ENCODE assay signal across 8 cellular contexts in genomic region chr9:126327750-126328120, GRCh38. TPM values are rescaled to one million over a fixed set of nuclear protein-coding genes. Genes with fewer than 3 reads are reported as not detected.
DNase-seq lines count a peak whose midpoint lies in the region; ATAC-seq and TF ChIP-seq lines count a peak whose summit lies in the region.

No MANE protein-coding gene starts in this region.

- H3K9me3 ChIP-seq in suprapubic skin = no peaks in the 10 kb centered on the region

- H3K4me1 ChIP-seq in suprapubic skin = peaks cover 34% of the 10 kb centered on the region

- no peak overlapping the region for H3K27ac ChIP-seq in suprapubic skin

- peak overlapping the region; percentile 65 for H3K4me3 Mint-ChIP-seq in activated CD4-positive, alpha-beta T cell treated with anti-CD3 and anti-CD28 coated beads, Interleukin-2, amount 10 ng/mL, durations not matched to agents 7 days and 5 days
- peak overlapping the region; percentile 83 for H3K4me3 Mint-ChIP-seq in activated naive CD8-positive, alpha-beta T cell treated with anti-CD3 and anti-CD28 coated beads for 36 hours

- peaks cover 7% of the 10 kb centered on the region for H3K9me3 Mint-ChIP-seq in activated CD4-positive, alpha-beta T cell treated with anti-CD3 and anti-CD28 coated beads, Interleukin-2, amount 10 ng/mL, durations not matched to agents 7 days and 5 days
- H3K9me3 Mint-ChIP-seq in activated naive CD8-positive, alpha-beta T cell treated with anti-CD3 and anti-CD28 coated beads for 36 hours = peaks cover 8% of the 10 kb centered on the region

- H3K36me3 Mint-ChIP-seq in activated CD4-positive, alpha-beta T cell treated with anti-CD3 and anti-CD28 coated beads, Interleukin-2, amount 10 ng/mL, durations not matched to agents 7 days and 5 days (ENCODE audit: low read depth) = no peaks in the 10 kb centered on the region
- H3K36me3 Mint-ChIP-seq in activated naive CD8-positive, alpha-beta T cell treated with anti-CD3 and anti-CD28 coated beads for 36 hours = peaks cover 7% of the 10 kb centered on the region

- no peak for TF ChIP-seq EP300 in suprapubic skin (IDR thresholded peaks at IDR 0.05)

- no peaks in the 10 kb centered on the region for H3K27me3 ChIP-seq in suprapubic skin

- ATAC-seq in GM21515 (IDR thresholded peaks at IDR 0.05; ENCODE audit: unreplicated experiment) = no peak

- DNase-seq in activated CD4-positive, alpha-beta T cell treated with anti-CD3 and anti-CD28 coated beads, Interleukin-2, amount 10 ng/mL, durations not matched to agents 7 days and 5 days = no peak
- DNase-seq in activated CD4-positive, alpha-beta T cell treated with anti-CD3 and anti-CD28 coated beads, Interleukin-2, amount 50 U/mL, for 4 hours = no peak
- DNase-seq in activated naive CD8-positive, alpha-beta T cell treated with anti-CD3 and anti-CD28 coated beads for 36 hours = peak; percentile 8
- DNase-seq in medulla oblongata (ENCODE audit: extremely low spot score) = peak; percentile 69
- peak in 1 of 2 donors; percentile 38 for DNase-seq in suprapubic skin (ENCODE audit: low spot score in 2 of 2)
- DNase-seq in NCI-H1694 (lab: John Stamatoyannopoulos, UW) = no peak
- DNase-seq in cerebellar cortex (ENCODE audit: low spot score) = no peak

- TF ChIP-seq POLR2A in suprapubic skin (IDR thresholded peaks at IDR 0.05) = no peak

- CTCF ChIA-PET in activated CD4-positive, alpha-beta T cell treated with anti-CD3 and anti-CD28 coated beads, Interleukin-2, amount 10 ng/mL, durations not matched to agents 7 days and 5 days (lab: Charles Lee) = interaction anchor here (1.7 kb wide), 1 partner anchor 72 kb away, joined by 3 read pairs; no protein-coding TSS in a partner anchor

- peak overlapping the region; percentile 71 for H3K27ac Mint-ChIP-seq in activated CD4-positive, alpha-beta T cell treated with anti-CD3 and anti-CD28 coated beads, Interleukin-2, amount 10 ng/mL, durations not matched to agents 7 days and 5 days
- H3K27ac Mint-ChIP-seq in activated naive CD8-positive, alpha-beta T cell treated with anti-CD3 and anti-CD28 coated beads for 36 hours = peak overlapping the region; percentile 78

- peaks cover 7% of the 10 kb centered on the region for H3K27me3 Mint-ChIP-seq in activated CD4-positive, alpha-beta T cell treated with anti-CD3 and anti-CD28 coated beads, Interleukin-2, amount 10 ng/mL, durations not matched to agents 7 days and 5 days
- H3K27me3 Mint-ChIP-seq in activated naive CD8-positive, alpha-beta T cell treated with anti-CD3 and anti-CD28 coated beads for 36 hours = no peaks in the 10 kb centered on the region

- WGBS in suprapubic skin = 62% methylated on average over 5 of the region's 5 CpGs

- peak overlapping the region; percentile 64 for H3K4me3 ChIP-seq in suprapubic skin

- POLR2A ChIA-PET in activated CD4-positive, alpha-beta T cell treated with anti-CD3 and anti-CD28 coated beads, Interleukin-2, amount 10 ng/mL, durations not matched to agents 7 days and 5 days (lab: Charles Lee) = no interaction called here

- H3K36me3 ChIP-seq in suprapubic skin = no peaks in the 10 kb centered on the region

- H3K4me1 Mint-ChIP-seq in activated CD4-positive, alpha-beta T cell treated with anti-CD3 and anti-CD28 coated beads, Interleukin-2, amount 10 ng/mL, durations not matched to agents 7 days and 5 days = peaks cover 38% of the 10 kb centered on the region
- peaks cover 45% of the 10 kb centered on the region for H3K4me1 Mint-ChIP-seq in activated naive CD8-positive, alpha-beta T cell treated with anti-CD3 and anti-CD28 coated beads for 36 hours

- TF ChIP-seq CTCF in suprapubic skin (IDR thresholded peaks at IDR 0.05) = no peak

RNA-seq across cellular contexts. Expression of gene MVB12B, which starts 1.1 kb away (rescaled TPM):
- total RNA-seq in activated CD4-positive, alpha-beta T cell treated with anti-CD3 and anti-CD28 coated beads, Interleukin-2, amount 10 ng/mL, durations not matched to agents 7 days and 5 days = 1 to 10 TPM; 7.3 to 7.6 TPM
- 1 to 10 TPM; 7.9 to 9.5 TPM for total RNA-seq in activated naive CD8-positive, alpha-beta T cell treated with anti-CD3 and anti-CD28 coated beads for 36 hours
- total RNA-seq in suprapubic skin = 10 to 100 TPM; 10.2 to 25.7 (median 14.0) TPM

Comparison
In these comparisons a context has a peak if more than half of its experiments do, and no peak if none do; other contexts are left out.
1. DNase-seq: peak in activated naive CD8-positive, alpha-beta T cell treated with anti-CD3 and anti-CD28 coated beads for 36 hours (single experiment) and medulla oblongata (single experiment); none in activated CD4-positive, alpha-beta T cell treated with anti-CD3 and anti-CD28 coated beads, Interleukin-2, amount 10 ng/mL, durations not matched to agents 7 days and 5 days (single experiment), activated CD4-positive, alpha-beta T cell treated with anti-CD3 and anti-CD28 coated beads, Interleukin-2, amount 50 U/mL, for 4 hours (0 of 2), NCI-H1694 (single experiment) and cerebellar cortex (single experiment).